ENCODE assay signal across 1 cellular context in genomic region chr17:44121997-44122824, GRCh38.
TF ChIP-seq lines count a peak whose summit lies in the region.

No MANE protein-coding gene starts in this region.

TF ChIP-seq in H1, 55 proteins besides CTCF, POLR2A, EP300 and RAD21:
- no peak for TF ChIP-seq SIRT6 (IDR thresholded peaks at IDR 0.05; ENCODE audit: low read length)
- no peak for TF ChIP-seq CBX8 (IDR thresholded peaks at IDR 0.05; ENCODE audit: borderline replicate concordance, low read depth, low read length)
- TF ChIP-seq SUZ12 (IDR thresholded peaks at IDR 0.05; ENCODE audit: low read length): no peak
- no peak for TF ChIP-seq YY1 (IDR thresholded peaks at IDR 0.05; ENCODE audit: low read depth, low read length)
- TF ChIP-seq TEAD4 (IDR thresholded peaks at IDR 0.05; ENCODE audit: low read depth, low read length): no peak
- no peak for TF ChIP-seq SAP30 (IDR thresholded peaks at IDR 0.05; ENCODE audit: insufficient read depth, insufficient replicate concordance, low read length)
- TF ChIP-seq POU5F1 (IDR thresholded peaks at IDR 0.05; ENCODE audit: low read depth, low read length): no peak
- no peak for TF ChIP-seq E2F6 (IDR thresholded peaks at IDR 0.05)
- no peak for TF ChIP-seq CREB1 (IDR thresholded peaks at IDR 0.05)
- TF ChIP-seq CHD7 (IDR thresholded peaks at IDR 0.05; ENCODE audit: insufficient replicate concordance, low read length): no peak
- TF ChIP-seq EZH2 (IDR thresholded peaks at IDR 0.05; ENCODE audit: low read depth, low read length, severe bottlenecking): no peak
- TF ChIP-seq CBX5 (IDR thresholded peaks at IDR 0.05; ENCODE audit: low read depth, low read length): no peak
